Comparison of ENCODE assay signal across 12 cellular contexts in genomic region chrX:43707812-43708548, GRCh38. TPM values are rescaled to one million over a fixed set of nuclear protein-coding genes. Genes with fewer than 3 reads are reported as not detected.
DNase-seq lines count a peak whose midpoint lies in the region; ATAC-seq and TF ChIP-seq lines count a peak whose summit lies in the region.
"Had no signal": no experiment of that assay in that cellular context is flagged by ENCODE, and none has a peak within 500 bp of the region (broad histone marks: within the 10 kb centered on the region; RNA-seq: fewer than 3 reads in every experiment).

No MANE protein-coding gene starts in this region.

- intact Hi-C loops in sciatic nerve (cut with DNase I), result no loop called here
- intact Hi-C loops in CD14-positive monocyte (cut with micrococcal nuclease), result no loop called here

- H3K36me3 ChIP-seq in HEK293 (ENCODE audit: control insufficient read depth in 2 of 2, insufficient read depth in 1 of 2, low read length in 2 of 2) (peaks cover 0 to 2% of the 10 kb centered on the region in 2 experiments; a peak in 2 of 3 replicates), right atrium auricular region (peaks cover 11% of the 10 kb centered on the region)
- H3K36me3 ChIP-seq: SJSA1 had no signal

- no peak overlapping the region for H3K4me3 ChIP-seq in HEK293 (ENCODE audit: low read depth, low read length)
- H3K4me3 ChIP-seq in cardiac fibroblast (replicated peaks in 1 of 2; ENCODE audit: low read depth in 2 of 2, low read length in 2 of 2), result no peak overlapping the region
- H3K4me3 ChIP-seq in right atrium auricular region, result no peak overlapping the region
- H3K4me3 ChIP-seq: SJSA1 had no signal

- H3K9me3 ChIP-seq in HEK293 (ENCODE audit: control insufficient read depth, insufficient read depth, low read depth, low read length) (no peaks in the 10 kb centered on the region), right atrium auricular region (no peaks in the 10 kb centered on the region)
- H3K9me3 ChIP-seq: SJSA1 had no signal

- H3K9me3 Mint-ChIP-seq in CD14-positive monocyte, result peaks cover 0 to under 1% (median 0%) of the 10 kb centered on the region in 7 donors
- H3K9me3 Mint-ChIP-seq: stimulated activated effector memory CD8-positive, alpha-beta T cell treated with anti-CD3 and anti-CD28 coated beads, Interleukin-12 subunit alpha, Interleukin-12 subunit beta, amount 100 ng/mL, for 72 hours had no signal

- H3K27ac ChIP-seq in HEK293 (ENCODE audit: extremely low read depth, low read depth, low read length) (no peak overlapping the region; the same call in 1 of the 2 replicates), right atrium auricular region (peak overlapping the region; percentile 63 to 84)
- H3K27ac ChIP-seq: SJSA1 had no signal

- H3K36me3 Mint-ChIP-seq in CD14-positive monocyte, result no peaks in the 10 kb centered on the region
- H3K36me3 Mint-ChIP-seq: naive thymus-derived CD4-positive, alpha-beta T cell; stimulated activated effector memory CD8-positive, alpha-beta T cell treated with anti-CD3 and anti-CD28 coated beads, Interleukin-12 subunit alpha, Interleukin-12 subunit beta, amount 100 ng/mL, for 72 hours had no signal

- H3K27me3 ChIP-seq in right atrium auricular region, result no peaks in the 10 kb centered on the region
- H3K27me3 ChIP-seq: SJSA1 had no signal

- H3K4me3 Mint-ChIP-seq in CD14-positive monocyte, result no peak overlapping the region
- H3K4me3 Mint-ChIP-seq: naive thymus-derived CD4-positive, alpha-beta T cell; stimulated activated effector memory CD8-positive, alpha-beta T cell treated with anti-CD3 and anti-CD28 coated beads, Interleukin-12 subunit alpha, Interleukin-12 subunit beta, amount 100 ng/mL, for 72 hours had no signal

- peaks cover 0 to 3% (median 3%) of the 10 kb centered on the region in 3 donors for H3K27me3 Mint-ChIP-seq in CD14-positive monocyte (ENCODE audit: low read depth in 3 of 3)

- CTCF ChIA-PET in HEK293 (lab: Yijun Ruan, JAX), result interaction anchor here (1.6 kb wide), 1 partner anchor 10 kb away, joined by 3 read pairs; no protein-coding TSS in a partner anchor

- ATAC-seq in sciatic nerve (peak; percentile 48), HG03439 (IDR thresholded peaks at IDR 0.05; ENCODE audit: unreplicated experiment) (no peak)
- ATAC-seq: naive thymus-derived CD4-positive, alpha-beta T cell; stimulated activated effector memory CD8-positive, alpha-beta T cell treated with anti-CD3 and anti-CD28 coated beads, Interleukin-12 subunit alpha, Interleukin-12 subunit beta, amount 100 ng/mL, for 72 hours had no signal

- no peaks in the 10 kb centered on the region for H3K4me1 Mint-ChIP-seq in CD14-positive monocyte
- H3K4me1 Mint-ChIP-seq: naive thymus-derived CD4-positive, alpha-beta T cell; stimulated activated effector memory CD8-positive, alpha-beta T cell treated with anti-CD3 and anti-CD28 coated beads, Interleukin-12 subunit alpha, Interleukin-12 subunit beta, amount 100 ng/mL, for 72 hours had no signal

- POLR2A ChIA-PET in HEK293 (lab: Yijun Ruan, JAX), result interaction anchor here (1.2 kb wide), 1 partner anchor 52 kb away, joined by 6 read pairs; the partner anchor contains the start of gene MAOA

- H3K4me1 ChIP-seq in HEK293 (ENCODE audit: control insufficient read depth, insufficient read depth, low read length) (peaks cover 6% of the 10 kb centered on the region; the same call in 1 of the 2 replicates), right atrium auricular region (peaks cover 0 to 27% of the 10 kb centered on the region in 2 donors)

- TF ChIP-seq CTCF in HEK293 (tag by site-specific recombination; IDR thresholded peaks at IDR 0.05) (no peak), cardiac fibroblast (IDR thresholded peaks at IDR 0.05; ENCODE audit: low read depth, low read length) (no peak), right atrium auricular region (IDR thresholded peaks at IDR 0.05) (no peak), CD14-positive monocyte (IDR thresholded peaks at IDR 0.05) (no peak)

- peak; percentile 53 to 84 for DNase-seq in cardiac fibroblast (ENCODE audit: low read depth in 2 of 2)
- DNase-seq in right atrium auricular region (ENCODE audit: low spot score), result peak; percentile 73
- DNase-seq in sciatic nerve (ENCODE audit: low spot score), result no peak
- no peak for DNase-seq in NCI-H774 (lab: John Stamatoyannopoulos, UW)
- DNase-seq in NCI-H345 (lab: John Stamatoyannopoulos, UW), result no peak
- DNase-seq in CD14-positive monocyte (ENCODE audit: low spot score), result no peak
- DNase-seq: naive thymus-derived CD4-positive, alpha-beta T cell; NCI-H526 treated with DMSO at 0.1 percent for 48 hours had no signal

- H3K27ac Mint-ChIP-seq in CD14-positive monocyte, result no peak overlapping the region
- H3K27ac Mint-ChIP-seq: naive thymus-derived CD4-positive, alpha-beta T cell; stimulated activated effector memory CD8-positive, alpha-beta T cell treated with anti-CD3 and anti-CD28 coated beads, Interleukin-12 subunit alpha, Interleukin-12 subunit beta, amount 100 ng/mL, for 72 hours had no signal

TF ChIP-seq in HEK293, 187 proteins besides CTCF, POLR2A, EP300 and RAD21:
- peak; percentile 68 for TF ChIP-seq FEZF1 (tag by site-specific recombination; IDR thresholded peaks at IDR 0.05)
- TF ChIP-seq, protein P1, sequence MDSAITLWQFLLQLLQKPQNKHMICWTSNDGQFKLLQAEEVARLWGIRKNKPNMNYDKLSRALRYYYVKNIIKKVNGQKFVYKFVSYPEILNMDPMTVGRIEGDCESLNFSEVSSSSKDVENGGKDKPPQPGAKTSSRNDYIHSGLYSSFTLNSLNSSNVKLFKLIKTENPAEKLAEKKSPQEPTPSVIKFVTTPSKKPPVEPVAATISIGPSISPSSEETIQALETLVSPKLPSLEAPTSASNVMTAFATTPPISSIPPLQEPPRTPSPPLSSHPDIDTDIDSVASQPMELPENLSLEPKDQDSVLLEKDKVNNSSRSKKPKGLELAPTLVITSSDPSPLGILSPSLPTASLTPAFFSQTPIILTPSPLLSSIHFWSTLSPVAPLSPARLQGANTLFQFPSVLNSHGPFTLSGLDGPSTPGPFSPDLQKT (IDR thresholded peaks at IDR 0.05; ENCODE audit: borderline replicate concordance, low read depth, low read length), result no peak
- peak; percentile 60 for TF ChIP-seq ZXDB (tag by site-specific recombination; IDR thresholded peaks at IDR 0.05)
- TF ChIP-seq, protein P2, sequence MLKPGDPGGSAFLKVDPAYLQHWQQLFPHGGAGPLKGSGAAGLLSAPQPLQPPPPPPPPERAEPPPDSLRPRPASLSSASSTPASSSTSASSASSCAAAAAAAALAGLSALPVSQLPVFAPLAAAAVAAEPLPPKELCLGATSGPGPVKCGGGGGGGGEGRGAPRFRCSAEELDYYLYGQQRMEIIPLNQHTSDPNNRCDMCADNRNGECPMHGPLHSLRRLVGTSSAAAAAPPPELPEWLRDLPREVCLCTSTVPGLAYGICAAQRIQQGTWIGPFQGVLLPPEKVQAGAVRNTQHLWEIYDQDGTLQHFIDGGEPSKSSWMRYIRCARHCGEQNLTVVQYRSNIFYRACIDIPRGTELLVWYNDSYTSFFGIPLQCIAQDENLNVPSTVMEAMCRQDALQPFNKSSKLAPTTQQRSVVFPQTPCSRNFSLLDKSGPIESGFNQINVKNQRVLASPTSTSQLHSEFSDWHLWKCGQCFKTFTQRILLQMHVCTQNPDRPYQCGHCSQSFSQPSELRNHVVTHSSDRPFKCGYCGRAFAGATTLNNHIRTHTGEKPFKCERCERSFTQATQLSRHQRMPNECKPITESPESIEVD (tag by site-specific recombination; IDR thresholded peaks at IDR 0.05), result peak; percentile 76
- TF ChIP-seq ZNF843 (tag by site-specific recombination; IDR thresholded peaks at IDR 0.05), result peak; percentile 71
- peak; percentile 57; the same call in 1 of the 2 replicates for TF ChIP-seq OSR2 (tag by site-specific recombination; IDR thresholded peaks at IDR 0.05)
- no peak for TF ChIP-seq ZNF112 (tag by site-specific recombination; IDR thresholded peaks at IDR 0.05)
- peak; percentile 92 for TF ChIP-seq TCF7L2 (IDR thresholded peaks at IDR 0.05; ENCODE audit: borderline replicate concordance, low read depth, low read length)

RNA-seq across cellular contexts. Expression of gene MAOA, which starts 51.9 kb away (rescaled TPM):
- 100 to 1,000 TPM; 111 to 174 TPM for total RNA-seq in right atrium auricular region
- total RNA-seq in sciatic nerve, result 12.8 TPM
- polyA plus RNA-seq in CD14-positive monocyte, result under 1 TPM; 0.15 to 0.56 TPM

Comparison
In these comparisons a context has a peak if more than half of its experiments do, and no peak if none do; other contexts are left out.
1. DNase-seq: peak in cardiac fibroblast (2 of 2) and right atrium auricular region (single experiment); none in sciatic nerve (single experiment), NCI-H774 (single experiment), NCI-H345 (single experiment) and CD14-positive monocyte (single experiment).